ENCODE assay signal across 1 cellular context in genomic region chr6:32255212-32256153, GRCh38.
TF ChIP-seq lines count a peak whose summit lies in the region.

No MANE protein-coding gene starts in this region.

TF ChIP-seq in HCT116, 20 proteins besides CTCF, POLR2A, EP300 and RAD21 (continued from another document):
- TF ChIP-seq, protein P1, sequence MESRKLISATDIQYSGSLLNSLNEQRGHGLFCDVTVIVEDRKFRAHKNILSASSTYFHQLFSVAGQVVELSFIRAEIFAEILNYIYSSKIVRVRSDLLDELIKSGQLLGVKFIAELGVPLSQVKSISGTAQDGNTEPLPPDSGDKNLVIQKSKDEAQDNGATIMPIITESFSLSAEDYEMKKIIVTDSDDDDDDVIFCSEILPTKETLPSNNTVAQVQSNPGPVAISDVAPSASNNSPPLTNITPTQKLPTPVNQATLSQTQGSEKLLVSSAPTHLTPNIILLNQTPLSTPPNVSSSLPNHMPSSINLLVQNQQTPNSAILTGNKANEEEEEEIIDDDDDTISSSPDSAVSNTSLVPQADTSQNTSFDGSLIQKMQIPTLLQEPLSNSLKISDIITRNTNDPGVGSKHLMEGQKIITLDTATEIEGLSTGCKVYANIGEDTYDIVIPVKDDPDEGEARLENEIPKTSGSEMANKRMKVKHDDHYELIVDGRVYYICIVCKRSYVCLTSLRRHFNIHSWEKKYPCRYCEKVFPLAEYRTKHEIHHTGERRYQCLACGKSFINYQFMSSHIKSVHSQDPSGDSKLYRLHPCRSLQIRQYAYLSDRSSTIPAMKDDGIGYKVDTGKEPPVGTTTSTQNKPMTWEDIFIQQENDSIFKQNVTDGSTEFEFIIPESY (IDR thresholded peaks at IDR 0.05; ENCODE audit: extremely low read depth, insufficient replicate concordance, low read length): no peak
- TF ChIP-seq CBX3 (IDR thresholded peaks at IDR 0.05; ENCODE audit: low read depth) (peak; percentile 82), FOSL1 (IDR thresholded peaks at IDR 0.05; ENCODE audit: low read depth) (peak; percentile 90), JUND (IDR thresholded peaks at IDR 0.05) (peak; percentile 73), EGR1 (IDR thresholded peaks at IDR 0.05; ENCODE audit: low read depth) (no peak), ZNF274 (IDR thresholded peaks at IDR 0.05; ENCODE audit: low read depth, low read length) (no peak), ZFX (IDR thresholded peaks at IDR 0.05) (peak; percentile 59; the same call in 1 of the 2 replicates), REST (IDR thresholded peaks at IDR 0.05; ENCODE audit: low read depth) (no peak), SIN3A (IDR thresholded peaks at IDR 0.05; ENCODE audit: low read depth) (no peak), ELF1 (IDR thresholded peaks at IDR 0.05; ENCODE audit: borderline replicate concordance, low read depth) (no peak; the same call in 1 of the 2 replicates), TCF7L2 (IDR thresholded peaks at IDR 0.05; ENCODE audit: borderline replicate concordance, extremely low read depth, insufficient read depth, insufficient read length) (peak; percentile 88), SP1 (IDR thresholded peaks at IDR 0.05; ENCODE audit: low read depth) (peak; percentile 61; the same call in 1 of the 2 replicates)
